Comparison of ENCODE assay signal across 8 cellular contexts in genomic region chr12:88141774-88142609, GRCh38. TPM values are rescaled to one million over a fixed set of nuclear protein-coding genes. Genes with fewer than 3 reads are reported as not detected.
DNase-seq lines count a peak whose midpoint lies in the region; ATAC-seq and TF ChIP-seq lines count a peak whose summit lies in the region.

A gene with protein sequence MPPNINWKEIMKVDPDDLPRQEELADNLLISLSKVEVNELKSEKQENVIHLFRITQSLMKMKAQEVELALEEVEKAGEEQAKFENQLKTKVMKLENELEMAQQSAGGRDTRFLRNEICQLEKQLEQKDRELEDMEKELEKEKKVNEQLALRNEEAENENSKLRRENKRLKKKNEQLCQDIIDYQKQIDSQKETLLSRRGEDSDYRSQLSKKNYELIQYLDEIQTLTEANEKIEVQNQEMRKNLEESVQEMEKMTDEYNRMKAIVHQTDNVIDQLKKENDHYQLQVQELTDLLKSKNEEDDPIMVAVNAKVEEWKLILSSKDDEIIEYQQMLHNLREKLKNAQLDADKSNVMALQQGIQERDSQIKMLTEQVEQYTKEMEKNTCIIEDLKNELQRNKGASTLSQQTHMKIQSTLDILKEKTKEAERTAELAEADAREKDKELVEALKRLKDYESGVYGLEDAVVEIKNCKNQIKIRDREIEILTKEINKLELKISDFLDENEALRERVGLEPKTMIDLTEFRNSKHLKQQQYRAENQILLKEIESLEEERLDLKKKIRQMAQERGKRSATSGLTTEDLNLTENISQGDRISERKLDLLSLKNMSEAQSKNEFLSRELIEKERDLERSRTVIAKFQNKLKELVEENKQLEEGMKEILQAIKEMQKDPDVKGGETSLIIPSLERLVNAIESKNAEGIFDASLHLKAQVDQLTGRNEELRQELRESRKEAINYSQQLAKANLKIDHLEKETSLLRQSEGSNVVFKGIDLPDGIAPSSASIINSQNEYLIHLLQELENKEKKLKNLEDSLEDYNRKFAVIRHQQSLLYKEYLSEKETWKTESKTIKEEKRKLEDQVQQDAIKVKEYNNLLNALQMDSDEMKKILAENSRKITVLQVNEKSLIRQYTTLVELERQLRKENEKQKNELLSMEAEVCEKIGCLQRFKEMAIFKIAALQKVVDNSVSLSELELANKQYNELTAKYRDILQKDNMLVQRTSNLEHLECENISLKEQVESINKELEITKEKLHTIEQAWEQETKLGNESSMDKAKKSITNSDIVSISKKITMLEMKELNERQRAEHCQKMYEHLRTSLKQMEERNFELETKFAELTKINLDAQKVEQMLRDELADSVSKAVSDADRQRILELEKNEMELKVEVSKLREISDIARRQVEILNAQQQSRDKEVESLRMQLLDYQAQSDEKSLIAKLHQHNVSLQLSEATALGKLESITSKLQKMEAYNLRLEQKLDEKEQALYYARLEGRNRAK (N-terminal part only) (minus strand): TSS chr12:88142088. CDS start chr12:88141307, 781 bp downstream.
TSS of gene TMTC3 (plus strand) at chr12:88142307. CDS start at chr12:88148316, 6,009 bp downstream.

- no peaks in the 10 kb centered on the region for H3K4me1 ChIP-seq in mucosa of stomach (ENCODE audit: control insufficient read depth, insufficient read depth, low read length)

- peak within 1 kb of the TSS; percentile 71 for H3K9ac ChIP-seq in mucosa of stomach (ENCODE audit: low read length)

- no peaks in the 10 kb centered on the region for H3K9me3 ChIP-seq in mucosa of stomach (ENCODE audit: control insufficient read depth, low read length)

- H3K36me3 ChIP-seq in mucosa of stomach (ENCODE audit: control insufficient read depth, insufficient read depth, low read length): no peaks in the 10 kb centered on the region

- ATAC-seq in GM21737 (IDR thresholded peaks at IDR 0.05; ENCODE audit: unreplicated experiment) (peak; percentile 96), esophagus mucosa (peak; percentile 98)

- no peaks in the 10 kb centered on the region for H3K27me3 ChIP-seq in mucosa of stomach (ENCODE audit: control insufficient read depth, insufficient read depth, low read length)

- DNase-seq in DMS79 (lab: John Stamatoyannopoulos, UW) (peak; percentile 99), KG1 (lab: John Stamatoyannopoulos, UW) (peak; percentile 95)
- DNase-seq in activated T-cell treated with anti-CD3 and anti-CD28 coated beads, Interleukin-2, amount 50 U/mL, for 48 hours: peak; percentile 88 to 92
- DNase-seq in stimulated activated CD8-positive, alpha-beta memory T cell treated with anti-CD3 and anti-CD28 coated beads, Interleukin-4, amount 100 ng/mL, for 48 hours: peak; percentile 90

- H3K4me3 ChIP-seq in mucosa of stomach (ENCODE audit: low read length): peak within 1 kb of the TSS; percentile 73

TF ChIP-seq in PFSK-1, 5 proteins besides CTCF, POLR2A, EP300 and RAD21:
- TF ChIP-seq TAF1 (IDR thresholded peaks at IDR 0.05; ENCODE audit: borderline replicate concordance, insufficient read depth, low read length): peak; percentile 49; the same call in 1 of the 2 replicates
- peak; percentile 75 for TF ChIP-seq POLR2AphosphoS5 (IDR thresholded peaks at IDR 0.05; ENCODE audit: low read depth, low read length)
- TF ChIP-seq SIN3A (IDR thresholded peaks at IDR 0.05; ENCODE audit: borderline replicate concordance, insufficient read depth, low read length): peak; percentile 12; the same call in 1 of the 2 replicates
- TF ChIP-seq FOXP2 (optimal IDR thresholded peaks at IDR 0.05; ENCODE audit: borderline replicate concordance, extremely low read depth, extremely low read length, insufficient read depth): peak; percentile 56
- TF ChIP-seq, protein P1, sequence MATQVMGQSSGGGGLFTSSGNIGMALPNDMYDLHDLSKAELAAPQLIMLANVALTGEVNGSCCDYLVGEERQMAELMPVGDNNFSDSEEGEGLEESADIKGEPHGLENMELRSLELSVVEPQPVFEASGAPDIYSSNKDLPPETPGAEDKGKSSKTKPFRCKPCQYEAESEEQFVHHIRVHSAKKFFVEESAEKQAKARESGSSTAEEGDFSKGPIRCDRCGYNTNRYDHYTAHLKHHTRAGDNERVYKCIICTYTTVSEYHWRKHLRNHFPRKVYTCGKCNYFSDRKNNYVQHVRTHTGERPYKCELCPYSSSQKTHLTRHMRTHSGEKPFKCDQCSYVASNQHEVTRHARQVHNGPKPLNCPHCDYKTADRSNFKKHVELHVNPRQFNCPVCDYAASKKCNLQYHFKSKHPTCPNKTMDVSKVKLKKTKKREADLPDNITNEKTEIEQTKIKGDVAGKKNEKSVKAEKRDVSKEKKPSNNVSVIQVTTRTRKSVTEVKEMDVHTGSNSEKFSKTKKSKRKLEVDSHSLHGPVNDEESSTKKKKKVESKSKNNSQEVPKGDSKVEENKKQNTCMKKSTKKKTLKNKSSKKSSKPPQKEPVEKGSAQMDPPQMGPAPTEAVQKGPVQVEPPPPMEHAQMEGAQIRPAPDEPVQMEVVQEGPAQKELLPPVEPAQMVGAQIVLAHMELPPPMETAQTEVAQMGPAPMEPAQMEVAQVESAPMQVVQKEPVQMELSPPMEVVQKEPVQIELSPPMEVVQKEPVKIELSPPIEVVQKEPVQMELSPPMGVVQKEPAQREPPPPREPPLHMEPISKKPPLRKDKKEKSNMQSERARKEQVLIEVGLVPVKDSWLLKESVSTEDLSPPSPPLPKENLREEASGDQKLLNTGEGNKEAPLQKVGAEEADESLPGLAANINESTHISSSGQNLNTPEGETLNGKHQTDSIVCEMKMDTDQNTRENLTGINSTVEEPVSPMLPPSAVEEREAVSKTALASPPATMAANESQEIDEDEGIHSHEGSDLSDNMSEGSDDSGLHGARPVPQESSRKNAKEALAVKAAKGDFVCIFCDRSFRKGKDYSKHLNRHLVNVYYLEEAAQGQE (IDR thresholded peaks at IDR 0.05; ENCODE audit: insufficient read depth in 1 of 2, low read depth in 2 of 2, low read length in 2 of 2): no peak

RNA-seq across cellular contexts. Expression of the first gene that starts in this region (rescaled TPM):
- 2.8 TPM for polyA plus RNA-seq in PFSK-1 (2012; ENCODE audit: insufficient read length, low read depth)
- 2.7 TPM for total RNA-seq in esophagus mucosa

RNA-seq across cellular contexts. Expression of gene TMTC3, which starts in this region (rescaled TPM):
- polyA plus RNA-seq in PFSK-1 (2012; ENCODE audit: insufficient read length, low read depth): 1.7 TPM
- 26.7 TPM for total RNA-seq in esophagus mucosa

Comparison
In these comparisons a context has a peak if more than half of its experiments do, and no peak if none do; other contexts are left out.
1. Peak in every context shown above with its lines: DNase-seq, ATAC-seq and H3K4me3 ChIP-seq.